26 cellular contexts compared by ENCODE assay signal in the genomic region with DNA sequence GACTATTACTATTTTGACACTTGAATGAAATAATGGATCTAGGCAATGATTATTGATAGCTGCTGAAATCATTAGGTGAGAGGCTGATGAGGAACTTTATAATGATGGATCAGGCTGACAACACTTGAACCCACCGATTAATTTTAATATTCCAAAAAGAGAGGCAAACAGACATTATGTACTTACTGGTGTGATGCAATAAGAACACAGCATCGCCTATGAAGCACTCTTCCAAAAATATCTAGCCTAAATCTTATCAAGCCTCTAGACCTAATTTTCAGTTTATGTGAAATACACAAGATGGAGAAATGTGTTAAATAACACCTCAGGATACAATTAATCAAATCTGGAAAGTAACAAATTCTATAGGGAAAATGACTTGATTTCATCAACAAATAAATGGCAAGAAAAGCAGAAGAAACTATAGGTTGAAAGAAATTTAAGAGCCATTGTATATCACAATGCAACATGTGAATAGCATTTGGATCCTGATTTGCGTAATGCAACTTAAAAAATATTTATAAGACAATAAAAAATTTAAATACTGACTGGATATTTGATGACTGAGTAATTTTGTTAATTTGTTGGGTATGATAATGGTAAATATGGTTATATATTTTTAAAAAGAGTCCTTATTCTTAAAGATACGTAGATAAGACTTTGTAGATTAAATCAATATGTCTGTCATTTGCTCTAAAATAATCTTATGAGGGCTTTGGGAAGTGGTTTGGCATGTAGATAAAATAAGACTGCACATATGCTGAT.
"Had no signal": no experiment of that assay in that cellular context is flagged by ENCODE, and none has a peak within 500 bp of the region (broad histone marks: within the 10 kb centered on the region; RNA-seq: fewer than 3 reads in every experiment).

No MANE protein-coding gene starts in this region.

- FAIRE-seq: endometrium, islet of Langerhans, keratinocyte had no signal

- H3K27me3 ChIP-seq: esophagus squamous epithelium, gastrocnemius medialis, heart right ventricle, left lung had no signal

- H3K4me3 ChIP-seq: esophagus squamous epithelium, gastrocnemius medialis, heart right ventricle, left lung, lower lobe of right lung, mucosa of descending colon had no signal

- ATAC-seq: effector memory CD8-positive, alpha-beta T cell; esophagus mucosa; gastrocnemius medialis; heart right ventricle; left cardiac atrium; left lung; left ventricle myocardium superior; lower lobe of right lung; mucosa of descending colon; naive thymus-derived CD8-positive, alpha-beta T cell had no signal

- DNase-seq: cortex of kidney; effector CD8-positive, alpha-beta T cell; effector memory CD8-positive, alpha-beta T cell; endodermal cell; erythroblast; esophagus squamous epithelium; foreskin fibroblast; foreskin melanocyte; gastrocnemius medialis; glutamatergic neuron; head of caudate nucleus; heart right ventricle; hippocampal formation; left cardiac atrium; left lung; left ventricle myocardium superior; lower lobe of right lung; mesenchymal stem cell; mucosa of descending colon; naive B cell; naive thymus-derived CD8-positive, alpha-beta T cell had no signal

- H3K27ac ChIP-seq: epithelial cell of prostate, esophagus squamous epithelium, gastrocnemius medialis, heart right ventricle, left lung, lower lobe of right lung had no signal

- H3K9me3 ChIP-seq: esophagus squamous epithelium, gastrocnemius medialis, heart right ventricle, left lung, lower lobe of right lung, mucosa of descending colon had no signal

- H3K4me1 ChIP-seq: esophagus squamous epithelium, gastrocnemius medialis, heart right ventricle, left lung, lower lobe of right lung had no signal

- H3K36me3 ChIP-seq: esophagus squamous epithelium, gastrocnemius medialis, heart right ventricle, left lung, lower lobe of right lung had no signal
